8 cellular contexts compared by ENCODE assay signal in genomic region chr2:3728104-3729054, GRCh38. TPM values are rescaled to one million over a fixed set of nuclear protein-coding genes. Genes with fewer than 3 reads are reported as not detected.
DNase-seq lines count a peak whose midpoint lies in the region; ATAC-seq and TF ChIP-seq lines count a peak whose summit lies in the region.

No MANE protein-coding gene starts in this region.

- H3K27ac ChIP-seq in mammary epithelial cell (ENCODE audit: insufficient read depth, low read depth, low read length) (no peak overlapping the region), lower lobe of right lung (no peak overlapping the region)

- no peak overlapping the region for H3K4me3 Mint-ChIP-seq in Caco-2 (ENCODE audit: unreplicated experiment)

- peak in 1 of 2 experiments; percentile 46 for DNase-seq in Caco-2
- DNase-seq in HEK293T (ENCODE audit: extremely low spot score): peak; percentile 50
- peak; percentile 71 for DNase-seq in NCI-H82 (lab: John Stamatoyannopoulos, UW)
- peak; percentile 12 for DNase-seq in mammary epithelial cell
- no peak for DNase-seq in lower lobe of right lung
- no peak for DNase-seq in stimulated activated CD4-positive, alpha-beta T cell treated with anti-CD3 and anti-CD28 coated beads, Interleukin-2, amount 100 ng/mL, for 48 hours

- POLR2A ChIA-PET in Caco-2 (lab: Charles Lee): no interaction called here
- POLR2A ChIA-PET in HEK293T (lab: Yijun Ruan, JAX): no interaction called here

- no peaks in the 10 kb centered on the region for H3K36me3 ChIP-seq in Caco-2 (ENCODE audit: control insufficient read depth, insufficient read depth, low read length)
- no peaks in the 10 kb centered on the region for H3K36me3 ChIP-seq in mammary epithelial cell (ENCODE audit: insufficient read depth, low read length)
- no peaks in the 10 kb centered on the region for H3K36me3 ChIP-seq in lower lobe of right lung

- no peaks in the 10 kb centered on the region for H3K9me3 ChIP-seq in Caco-2
- no peaks in the 10 kb centered on the region for H3K9me3 ChIP-seq in mammary epithelial cell (replicated peaks; ENCODE audit: insufficient read depth, low read length)
- H3K9me3 ChIP-seq in lower lobe of right lung: no peaks in the 10 kb centered on the region

- dilution Hi-C loops in mammary epithelial cell (cut with HindIII; ENCODE audit: low sequenced_read_pairs): no loop called here

- no peak overlapping the region for H3K4me2 ChIP-seq in mammary epithelial cell (ENCODE audit: insufficient read depth, low read depth, low read length)

- TF ChIP-seq CTCF in Caco-2 (IDR thresholded peaks at IDR 0.05; ENCODE audit: insufficient read depth in 1 of 2, low read depth in 1 of 2, low read length in 1 of 2, severe bottlenecking in 1 of 2, unreplicated experiment in 1 of 2) (peak; percentile 56 to 66), mammary epithelial cell (conservative IDR thresholded peaks at IDR 0.05 in 1 of 2, IDR thresholded peaks at IDR 0.05 in 1 of 2; ENCODE audit: extremely low read depth in 1 of 2, insufficient read depth in 1 of 2, low read depth in 1 of 2, low read length in 2 of 2) (peak; percentile 41 to 51), lower lobe of right lung (IDR thresholded peaks at IDR 0.05) (peak; percentile 51)

- no peak overlapping the region for H3K9ac ChIP-seq in mammary epithelial cell (ENCODE audit: insufficient read depth, low read length)

- H3K27me3 ChIP-seq in Caco-2 (replicated peaks; ENCODE audit: control insufficient read depth, insufficient read depth, low read length) (0 out of 2 replicates have a peak, but pooled peaks cover 2% of the 10 kb centered on the region), mammary epithelial cell (ENCODE audit: insufficient read depth, low read length) (no peaks in the 10 kb centered on the region), lower lobe of right lung (ENCODE audit: low read depth) (no peaks in the 10 kb centered on the region)

- H3K9me3 Mint-ChIP-seq in Caco-2 (ENCODE audit: unreplicated experiment): no peaks in the 10 kb centered on the region

- in situ Hi-C loops in mammary epithelial cell (cut with MboI; ENCODE audit: low sequenced_read_pairs in 2 of 2): no loop called here

- no peak overlapping the region for H3K4me3 ChIP-seq in Caco-2 (ENCODE audit: low read depth, low read length)
- H3K4me3 ChIP-seq in mammary epithelial cell (replicated peaks in 1 of 3; ENCODE audit: insufficient read depth in 1 of 3, low read depth in 2 of 3, low read length in 3 of 3): no peak overlapping the region
- H3K4me3 ChIP-seq in lower lobe of right lung: no peak overlapping the region

- no peaks in the 10 kb centered on the region for H3K36me3 Mint-ChIP-seq in Caco-2 (ENCODE audit: insufficient read depth, unreplicated experiment)

- BruUV-seq in Caco-2 (replicated peaks; lab: Mats Ljungman, UMichigan): no TSS peak
- BruUV-seq in mammary epithelial cell (replicated peaks; lab: Mats Ljungman, UMichigan): no TSS peak

- no peak overlapping the region for H2AFZ ChIP-seq in mammary epithelial cell (ENCODE audit: low read depth, low read length)

- no peaks in the 10 kb centered on the region for H3K4me1 ChIP-seq in Caco-2
- no peaks in the 10 kb centered on the region for H3K4me1 ChIP-seq in mammary epithelial cell (ENCODE audit: insufficient read depth, low read length)
- no peaks in the 10 kb centered on the region for H3K4me1 ChIP-seq in lower lobe of right lung

- H3K4me1 Mint-ChIP-seq in Caco-2 (ENCODE audit: low read depth, unreplicated experiment): no peaks in the 10 kb centered on the region

- 23% methylated on average over 21 of the region's 22 CpGs for WGBS in mammary epithelial cell (ENCODE audit: low coverage, missing lambda C conversion rate)

- H3K27me3 Mint-ChIP-seq in Caco-2 (ENCODE audit: insufficient read depth, unreplicated experiment): peaks cover 38% of the 10 kb centered on the region

- H3K27ac Mint-ChIP-seq in Caco-2 (ENCODE audit: unreplicated experiment): no peak overlapping the region

- H3K79me2 ChIP-seq in mammary epithelial cell (ENCODE audit: insufficient read depth, low read length): no peaks in the 10 kb centered on the region

- CTCF ChIA-PET in Caco-2 (lab: Charles Lee): interaction anchor here (0.6 to 3.3 kb wide), 13 partner anchors 10 to 99 kb away, joined by 3 to 27 read pairs (median 4); no protein-coding TSS in a partner anchor
- CTCF ChIA-PET in HEK293T (lab: Yijun Ruan, JAX): interaction anchor here (0.7 to 3.6 kb wide), 13 partner anchors 9 to 1841 kb away, joined by 3 to 21 read pairs (median 4); no protein-coding TSS in a partner anchor
- CTCF ChIA-PET in mammary epithelial cell (lab: Charles Lee; ENCODE audit: low non-redundant PET): no interaction called here

- peak in 1 of 2 donors; percentile 25 for ATAC-seq in lower lobe of right lung
- ATAC-seq in GM19452 (IDR thresholded peaks at IDR 0.05; ENCODE audit: unreplicated experiment): no peak
- no peak for ATAC-seq in GM18502 (IDR thresholded peaks at IDR 0.05; ENCODE audit: poor library complexity, unreplicated experiment)

- intact Hi-C loops in Caco-2 (cut with micrococcal nuclease; ENCODE audit: unreplicated experiment): loop anchor here (1.0 to 10.0 kb wide), 5 partner anchors 53 to 324 kb away; no protein-coding TSS in a partner anchor
- intact Hi-C loops in mammary epithelial cell (cut with micrococcal nuclease): no loop called here
- intact Hi-C loops in lower lobe of right lung (cut with DNase I): no loop called here

- no peaks in the 10 kb centered on the region for H4K20me1 ChIP-seq in mammary epithelial cell (ENCODE audit: insufficient read depth, low read length)

TF ChIP-seq in HEK293T, 16 proteins besides CTCF, POLR2A, EP300 and RAD21:
- no peak for TF ChIP-seq ELF4 (IDR thresholded peaks at IDR 0.05)
- TF ChIP-seq TARDBP (IDR thresholded peaks at IDR 0.05): no peak
- no peak for TF ChIP-seq FOXM1 (IDR thresholded peaks at IDR 0.05; ENCODE audit: borderline replicate concordance)
- no peak for TF ChIP-seq SUZ12 (IDR thresholded peaks at IDR 0.05)
- TF ChIP-seq FOXK2 (IDR thresholded peaks at IDR 0.05): no peak
- TF ChIP-seq LEF1 (IDR thresholded peaks at IDR 0.05; ENCODE audit: borderline replicate concordance): no peak
- TF ChIP-seq PKNOX1 (IDR thresholded peaks at IDR 0.05): no peak
- TF ChIP-seq FOXA1 (IDR thresholded peaks at IDR 0.05): no peak
- TF ChIP-seq HDGF (IDR thresholded peaks at IDR 0.05; ENCODE audit: borderline replicate concordance): no peak
- no peak for TF ChIP-seq BHLHE40 (IDR thresholded peaks at IDR 0.05; ENCODE audit: borderline replicate concordance)
- no peak for TF ChIP-seq ZNF384 (IDR thresholded peaks at IDR 0.05)
- TF ChIP-seq SP1 (IDR thresholded peaks at IDR 0.05): no peak
- no peak for TF ChIP-seq NFRKB (IDR thresholded peaks at IDR 0.05)
- TF ChIP-seq L3MBTL2 (conservative IDR thresholded peaks at IDR 0.05): no peak
- no peak for TF ChIP-seq ARNT (IDR thresholded peaks at IDR 0.05)
- no peak for TF ChIP-seq CTBP1 (IDR thresholded peaks at IDR 0.05; ENCODE audit: borderline replicate concordance)

RNA-seq across cellular contexts. Expression of gene DCDC2C, which starts 25.0 kb away (rescaled TPM):
- total RNA-seq in Caco-2 (2022) (not detected in 2 replicates), mammary epithelial cell (not detected), lower lobe of right lung (not detected)
- not detected for polyA plus RNA-seq in mammary epithelial cell
- not detected for polyA minus RNA-seq in mammary epithelial cell

Comparison
In these comparisons a context has a peak if more than half of its experiments do, and no peak if none do; other contexts are left out.
1. DNase-seq: peak in HEK293T (single experiment), NCI-H82 (single experiment) and mammary epithelial cell (single experiment); none in lower lobe of right lung (single experiment) and stimulated activated CD4-positive, alpha-beta T cell treated with anti-CD3 and anti-CD28 coated beads, Interleukin-2, amount 100 ng/mL, for 48 hours (0 of 2).
2. Peak in every context shown above with its lines, with median percentiles within 50 percentile points of each other: CTCF ChIP-seq.